Comparison of ENCODE assay signal across 8 cellular contexts in genomic region chr21:46322351-46323226, GRCh38. TPM values are rescaled to one million over a fixed set of nuclear protein-coding genes. Genes with fewer than 3 reads are reported as not detected.
DNase-seq lines count a peak whose midpoint lies in the region; ATAC-seq and TF ChIP-seq lines count a peak whose summit lies in the region.

No MANE protein-coding gene starts in this region.

- intact Hi-C loops in HCT116 (cut with micrococcal nuclease), result loop anchor here (2.0 to 10.0 kb wide), 2 partner anchors 36 to 348 kb away; partner anchors contain the start of gene YBEY
- intact Hi-C loops in sigmoid colon (cut with DNase I), result loop anchor here (5.0 kb wide), 1 partner anchor 135 kb away; the partner anchor contains the start of gene DIP2A

- H3K4me1 ChIP-seq in HCT116 (ENCODE audit: control insufficient read depth in 1 of 2, insufficient read depth in 2 of 2, low read length in 2 of 2) (peaks cover 25 to 40% of the 10 kb centered on the region in 2 experiments), sigmoid colon (peaks cover 0 to 34% (median 27%) of the 10 kb centered on the region in 4 donors)

- H3K9ac ChIP-seq in HCT116 (ENCODE audit: low read length), result peak overlapping the region; percentile 98

- CTCF ChIA-PET in HCT116 (lab: Charles Lee), result no interaction called here

- ATAC-seq in HCT116, result no peak
- no peak for ATAC-seq in HG02884 (IDR thresholded peaks at IDR 0.05; ENCODE audit: unreplicated experiment)
- no peak for ATAC-seq in GM18517 (IDR thresholded peaks at IDR 0.05; ENCODE audit: unreplicated experiment)

- H3K4me1 Mint-ChIP-seq in glutamatergic neuron (ENCODE audit: low read depth, unreplicated experiment), result peaks cover 15% of the 10 kb centered on the region

- H3K36me3 ChIP-seq in HCT116 (ENCODE audit: control insufficient read depth in 1 of 2, insufficient read depth in 2 of 2, low read length in 2 of 2), result no peaks in the 10 kb centered on the region
- peaks cover 0 to 4% (median 1%) of the 10 kb centered on the region in 4 donors for H3K36me3 ChIP-seq in sigmoid colon

- DNase-seq in AG20443 (ENCODE audit: low spot score) (peak; percentile 40), HCT116 (ENCODE audit: low read depth, low spot score) (no peak), glutamatergic neuron (peak; percentile 22), sigmoid colon (no peak), GM19240 (ENCODE audit: insufficient read length, low spot score) (no peak)
- peak; percentile 30 to 39 for DNase-seq in activated CD4-positive, alpha-beta T cell treated with anti-CD3 and anti-CD28 coated beads, Interleukin-2, amount 50 U/mL, for 48 hours

- TF ChIP-seq EP300 in sigmoid colon (IDR thresholded peaks at IDR 0.05), result no peak

- peaks cover 3% of the 10 kb centered on the region for H3K36me3 Mint-ChIP-seq in glutamatergic neuron (ENCODE audit: unreplicated experiment)

- H3K27me3 ChIP-seq in HCT116 (ENCODE audit: insufficient read depth, low read length) (no peaks in the 10 kb centered on the region), sigmoid colon (no peaks in the 10 kb centered on the region)

- no TSS peak for BruUV-seq in HCT116 (replicated peaks; lab: Mats Ljungman, UMichigan)

- peaks cover 43% of the 10 kb centered on the region for H3K79me2 ChIP-seq in HCT116 (ENCODE audit: insufficient read depth, low read length)

- no peaks in the 10 kb centered on the region for H3K9me3 ChIP-seq in HCT116 (ENCODE audit: control insufficient read depth in 1 of 2, insufficient read depth in 1 of 2, low read depth in 1 of 2, low read length in 2 of 2)
- no peaks in the 10 kb centered on the region for H3K9me3 ChIP-seq in sigmoid colon

- no peaks in the 10 kb centered on the region for H3K9me2 ChIP-seq in HCT116 (ENCODE audit: insufficient read depth)

- peak overlapping the region; percentile 46 for H3K27ac Mint-ChIP-seq in glutamatergic neuron (ENCODE audit: unreplicated experiment)

- peaks cover 14% of the 10 kb centered on the region for H3K9me3 Mint-ChIP-seq in glutamatergic neuron (ENCODE audit: unreplicated experiment)

- RAD21 ChIA-PET in HCT116 (lab: Charles Lee; ENCODE audit: low non-redundant PET in 1 of 2, low total read pairs in 2 of 2, uncharacterized antibody in 2 of 2, unreplicated experiment in 2 of 2), result no interaction called here

- TF ChIP-seq CTCF in HCT116 (IDR thresholded peaks at IDR 0.05 in 2 of 3, conservative IDR thresholded peaks at IDR 0.05 in 1 of 3; ENCODE audit: borderline replicate concordance in 1 of 3, insufficient read depth in 1 of 3, low read depth in 2 of 3, low read length in 2 of 3) (no peak), glutamatergic neuron (IDR thresholded peaks at IDR 0.05; ENCODE audit: partially characterized antibody, unreplicated experiment) (no peak), sigmoid colon (IDR thresholded peaks at IDR 0.05) (no peak)

- POLR2A ChIA-PET in HCT116 (lab: Charles Lee), result no interaction called here

- peak overlapping the region; percentile 89 to 93 for H3K4me3 ChIP-seq in HCT116 (replicated peaks in 1 of 2; ENCODE audit: low read depth in 1 of 2, low read length in 2 of 2)
- H3K4me3 ChIP-seq in sigmoid colon, result peak overlapping the region; percentile 87 to 99 (median 94)

- H2AFZ ChIP-seq in HCT116 (ENCODE audit: low read depth, low read length, poor library complexity, severe bottlenecking), result no peak overlapping the region

- peak overlapping the region; percentile 95 for H3K4me3 Mint-ChIP-seq in glutamatergic neuron (ENCODE audit: unreplicated experiment)

- TF ChIP-seq POLR2A in HCT116 (IDR thresholded peaks at IDR 0.05; ENCODE audit: borderline replicate concordance, extremely low read depth, insufficient read depth, insufficient read length) (no peak), sigmoid colon (IDR thresholded peaks at IDR 0.05) (no peak)

- peak overlapping the region; percentile 74 for H3K4me2 ChIP-seq in HCT116 (ENCODE audit: low read length)

- TF ChIP-seq RAD21 in HCT116 (IDR thresholded peaks at IDR 0.05; ENCODE audit: low read depth), result no peak

- H3K27ac ChIP-seq in HCT116 (ENCODE audit: low read depth, low read length) (peak overlapping the region; percentile 96), sigmoid colon (peak overlapping the region in 1 of 4 donors; percentile 98)

- peaks cover 16% of the 10 kb centered on the region for H3K27me3 Mint-ChIP-seq in glutamatergic neuron (ENCODE audit: unreplicated experiment)

- 2 to 4% methylated on average over 50 of the region's 50 CpGs for WGBS in sigmoid colon, 2 donors

- H4K20me1 ChIP-seq in HCT116 (ENCODE audit: insufficient read depth), result no peaks in the 10 kb centered on the region

TF ChIP-seq in HCT116, 20 proteins besides CTCF, POLR2A, EP300 and RAD21:
- TF ChIP-seq EGR1 (IDR thresholded peaks at IDR 0.05; ENCODE audit: low read depth) (no peak), JUND (IDR thresholded peaks at IDR 0.05) (no peak), SRF (IDR thresholded peaks at IDR 0.05; ENCODE audit: low read depth) (no peak), FOSL1 (IDR thresholded peaks at IDR 0.05; ENCODE audit: low read depth) (no peak), EZH2 (IDR thresholded peaks at IDR 0.05) (no peak), POLR2AphosphoS5 (IDR thresholded peaks at IDR 0.05; ENCODE audit: low read depth, low read length) (no peak; the same call in 1 of the 2 replicates), YY1 (IDR thresholded peaks at IDR 0.05; ENCODE audit: extremely low read depth, insufficient replicate concordance, low read depth, low read length) (no peak), EZH2phosphoT487 (IDR thresholded peaks at IDR 0.05; ENCODE audit: borderline replicate concordance) (no peak), ATF3 (IDR thresholded peaks at IDR 0.05) (no peak), ZFX (IDR thresholded peaks at IDR 0.05) (no peak), TCF7L2 (IDR thresholded peaks at IDR 0.05; ENCODE audit: borderline replicate concordance, extremely low read depth, insufficient read depth, insufficient read length) (no peak), ZNF274 (IDR thresholded peaks at IDR 0.05; ENCODE audit: low read depth, low read length) (no peak), ZBTB33 (IDR thresholded peaks at IDR 0.05; ENCODE audit: extremely low read depth, insufficient replicate concordance, low read length) (no peak), ELF1 (IDR thresholded peaks at IDR 0.05; ENCODE audit: borderline replicate concordance, low read depth) (no peak), CEBPB (IDR thresholded peaks at IDR 0.05; ENCODE audit: low read depth) (no peak), SP1 (IDR thresholded peaks at IDR 0.05; ENCODE audit: low read depth) (no peak), MAX (IDR thresholded peaks at IDR 0.05) (no peak), CBX3 (IDR thresholded peaks at IDR 0.05; ENCODE audit: low read depth) (no peak)

RNA-seq across cellular contexts. Expression of gene C21orf58, which starts 1.1 kb away (rescaled TPM):
- 10.8 TPM for total RNA-seq in HCT116 (2021; ENCODE audit: unreplicated experiment)
- polyA plus RNA-seq in HCT116 (2012), result 4.4 and 5.8 TPM in 2 replicates
- 9.7 TPM for total RNA-seq in glutamatergic neuron (ENCODE audit: unreplicated experiment)
- total RNA-seq in sigmoid colon, result 1 to 10 TPM; 1.4 to 4.7 (median 1.9) TPM
- polyA plus RNA-seq in sigmoid colon, result 1 to 10 TPM in 2 of 3 donors, under 1 TPM in 1; 0.92 to 7.4 (median 1.8) TPM

RNA-seq across cellular contexts. Expression of gene PCNT, which starts 1.4 kb away (rescaled TPM):
- total RNA-seq in HCT116 (2021; ENCODE audit: unreplicated experiment) (43.6 TPM), glutamatergic neuron (ENCODE audit: unreplicated experiment) (117 TPM), sigmoid colon (10 to 100 TPM; 17.4 to 49.6 (median 26.0) TPM)
- 19.5 and 24.9 TPM in 2 replicates for polyA plus RNA-seq in HCT116 (2012)
- 10 to 100 TPM in 1 of 3 donors, 1 to 10 TPM in 2; 6.0 to 20.7 (median 6.2) TPM for polyA plus RNA-seq in sigmoid colon

RNA-seq across cellular contexts. Expression of gene YBEY, which starts 36.4 kb away (rescaled TPM):
- total RNA-seq in HCT116 (2021; ENCODE audit: unreplicated experiment) (31.5 TPM), glutamatergic neuron (ENCODE audit: unreplicated experiment) (19.6 TPM), sigmoid colon (10 to 100 TPM in 3 of 4 donors, 1 to 10 TPM in 1; 9.0 to 15.1 (median 13.2) TPM)
- polyA plus RNA-seq in HCT116 (2012), result 22.1 and 28.9 TPM in 2 replicates
- 10 to 100 TPM; 16.2 to 36.6 (median 30.3) TPM for polyA plus RNA-seq in sigmoid colon

RNA-seq across cellular contexts. Expression of gene MCM3AP, which starts 37.2 kb away (rescaled TPM):
- total RNA-seq in HCT116 (2021; ENCODE audit: unreplicated experiment) (88.4 TPM), glutamatergic neuron (ENCODE audit: unreplicated experiment) (121 TPM), sigmoid colon (10 to 100 TPM; 41.1 to 92.8 (median 52.5) TPM)
- polyA plus RNA-seq in HCT116 (2012), result 43.3 and 43.9 TPM in 2 replicates
- 10 to 100 TPM; 16.9 to 53.1 (median 19.8) TPM for polyA plus RNA-seq in sigmoid colon

Comparison
In these comparisons a context has a peak if more than half of its experiments do, and no peak if none do; other contexts are left out.
1. DNase-seq: peak in AG20443 (single experiment), activated CD4-positive, alpha-beta T cell treated with anti-CD3 and anti-CD28 coated beads, Interleukin-2, amount 50 U/mL, for 48 hours (2 of 2) and glutamatergic neuron (single experiment); none in HCT116 (single experiment), sigmoid colon (single experiment) and GM19240 (single experiment).